Comparison of ENCODE assay signal across 21 cellular contexts in the genomic region with DNA sequence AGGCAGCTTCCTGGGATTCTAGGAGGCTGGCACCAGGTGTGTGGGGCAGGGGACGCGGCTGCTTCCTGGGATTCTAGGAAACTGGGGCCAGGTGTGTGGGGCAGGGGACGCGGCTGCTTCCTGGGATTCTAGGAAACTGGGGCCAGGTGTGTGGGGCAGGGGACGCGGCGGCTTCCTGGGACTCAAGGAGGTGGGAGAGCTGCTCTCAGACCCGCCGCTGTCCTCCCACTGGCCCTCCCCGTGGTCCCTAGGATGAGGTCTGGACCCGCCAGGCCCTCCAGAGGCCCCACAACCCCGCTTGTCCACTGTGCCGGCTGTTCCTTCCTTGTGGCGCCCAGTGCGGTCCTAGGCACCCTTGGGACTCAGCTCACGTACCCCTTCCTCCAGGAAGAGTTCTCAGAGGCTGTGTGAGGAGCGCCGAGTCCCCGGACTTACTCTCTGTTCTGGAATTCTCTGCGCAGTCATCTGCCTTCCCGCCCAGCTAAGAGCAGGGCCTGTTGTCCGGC. TPM values are rescaled to one million over a fixed set of nuclear protein-coding genes. Genes with fewer than 3 reads are reported as not detected.
"Had no signal": no experiment of that assay in that cellular context is flagged by ENCODE, and none has a peak within 500 bp of the region (broad histone marks: within the 10 kb centered on the region; RNA-seq: fewer than 3 reads in every experiment).

No MANE protein-coding gene starts in this region.

- DNase-seq: activated CD4-positive, alpha-beta memory T cell treated with anti-CD3 and anti-CD28 coated beads for 36 hours; activated CD4-positive, alpha-beta T cell treated with anti-CD3 and anti-CD28 coated beads, Interleukin-2, amount 10 ng/mL, durations not matched to agents 7 days and 5 days; activated CD4-positive, CD25-positive, alpha-beta regulatory T cell; activated CD8-positive, alpha-beta memory T cell treated with anti-CD3 and anti-CD28 coated beads for 24 hours; activated effector memory CD4-positive, alpha-beta T cell treated with anti-CD3 and anti-CD28 coated beads, Interleukin-2, amount 50 U/mL, for 16 hours; activated naive CD4-positive, alpha-beta T cell treated with Interleukin-2 at 50 U/mL for 16 hours; activated naive CD8-positive, alpha-beta T cell treated with anti-CD3 and anti-CD28 coated beads, Interleukin-2, amount 50 U/mL, for 24 hours; activated T-cell treated with anti-CD3 and anti-CD28 coated beads, Interleukin-2, amount 50 U/mL, for 4 hours; amniotic stem cell; MM.1S; NCI-H1105 treated with DMSO at 0.1 percent for 48 hours; NCI-H1436 treated with DMSO at 0.1 percent for 48 hours; NCI-H187; NCI-H2081; NCI-H510A treated with DMSO at 0.1 percent for 48 hours; PC-9; SIG-M5; T-helper 17 cell; T-helper 9 cell had no signal

- H3K4me1 ChIP-seq: ascending aorta had no signal

- H3K27me3 ChIP-seq: ascending aorta had no signal

- H3K27ac ChIP-seq: ascending aorta, PC-9 had no signal

- H2AFZ ChIP-seq: PC-9 had no signal

- H3K9me3 ChIP-seq: ascending aorta had no signal

- H3K4me2 ChIP-seq: PC-9 had no signal

- H3K36me3 ChIP-seq: ascending aorta had no signal

- H3K4me3 ChIP-seq: ascending aorta, PC-9 had no signal

RNA-seq across cellular contexts. Expression of gene DPEP1, which starts 0.6 kb away (rescaled TPM):
- total RNA-seq: activated CD4-positive, alpha-beta memory T cell treated with anti-CD3 and anti-CD28 coated beads for 36 hours; activated CD4-positive, alpha-beta T cell treated with anti-CD3 and anti-CD28 coated beads, Interleukin-2, amount 10 ng/mL, durations not matched to agents 7 days and 5 days; activated naive CD4-positive, alpha-beta T cell treated with anti-CD3 and anti-CD28 coated beads, Interleukin-2, amount 50 U/mL, for 72 hours; activated T-cell treated with anti-CD3 and anti-CD28 coated beads, Interleukin-2, amount 50 U/mL, for 4 hours; ascending aorta; PC-9; T-helper 17 cell had no signal

RNA-seq across cellular contexts. Expression of gene CPNE7, which starts 38.4 kb away (rescaled TPM):
- total RNA-seq: ascending aorta had no signal
